Comparison of ENCODE assay signal across 28 cellular contexts in genomic region chr5:180792965-180793287, GRCh38. TPM values are rescaled to one million over a fixed set of nuclear protein-coding genes. Genes with fewer than 3 reads are reported as not detected.
DNase-seq lines count a peak whose midpoint lies in the region; ATAC-seq and TF ChIP-seq lines count a peak whose summit lies in the region.
"Had no signal": no experiment of that assay in that cellular context is flagged by ENCODE, and none has a peak within 500 bp of the region (broad histone marks: within the 10 kb centered on the region; RNA-seq: fewer than 3 reads in every experiment).

No MANE protein-coding gene starts in this region.

- peaks cover 48% of the 10 kb centered on the region for H3K36me3 Mint-ChIP-seq in activated CD4-positive, alpha-beta T cell treated with anti-CD3 and anti-CD28 coated beads for 36 hours (ENCODE audit: low read depth)
- peaks cover 66% of the 10 kb centered on the region for H3K36me3 Mint-ChIP-seq in activated CD4-positive, alpha-beta T cell treated with anti-CD3 and anti-CD28 coated beads, Interleukin-2, amount 10 ng/mL, durations not matched to agents 24 days and 14 days (ENCODE audit: low read depth)
- H3K36me3 Mint-ChIP-seq in naive thymus-derived CD4-positive, alpha-beta T cell: peaks cover 0 to 34% (median 14%) of the 10 kb centered on the region in 5 donors
- H3K36me3 Mint-ChIP-seq in progenitor cell of endocrine pancreas (ENCODE audit: insufficient read depth): peaks cover 8% of the 10 kb centered on the region

- CTCF ChIA-PET in activated CD4-positive, alpha-beta T cell treated with anti-CD3 and anti-CD28 coated beads for 36 hours (lab: Charles Lee): no interaction called here
- CTCF ChIA-PET in naive thymus-derived CD4-positive, alpha-beta T cell (lab: Charles Lee): no interaction called here

- H3K27ac ChIP-seq in naive thymus-derived CD4-positive, alpha-beta T cell (ENCODE audit: low read depth, low read length): peak overlapping the region; percentile 22
- H3K27ac ChIP-seq: 22Rv1, left lung, suprapubic skin had no signal

- H3K27ac Mint-ChIP-seq in activated CD4-positive, alpha-beta T cell treated with anti-CD3 and anti-CD28 coated beads for 36 hours: peak overlapping the region; percentile 38
- H3K27ac Mint-ChIP-seq in activated CD4-positive, alpha-beta T cell treated with anti-CD3 and anti-CD28 coated beads, Interleukin-2, amount 10 ng/mL, durations not matched to agents 24 days and 14 days: no peak overlapping the region
- peak overlapping the region; percentile 89 for H3K27ac Mint-ChIP-seq in stimulated activated naive CD8-positive, alpha-beta T cell treated with anti-CD3 and anti-CD28 coated beads, Interleukin-15, amount 100 ng/mL, for 72 hours
- peak overlapping the region in 6 of 9 donors; percentile 35 to 87 (median 56) for H3K27ac Mint-ChIP-seq in naive thymus-derived CD4-positive, alpha-beta T cell
- no peak overlapping the region for H3K27ac Mint-ChIP-seq in progenitor cell of endocrine pancreas
- H3K27ac Mint-ChIP-seq: IgD-negative memory B cell had no signal

- H3K4me3 ChIP-seq in naive thymus-derived CD4-positive, alpha-beta T cell (ENCODE audit: low read length): no peak overlapping the region
- H3K4me3 ChIP-seq: left lung, suprapubic skin had no signal

- H3K27me3 Mint-ChIP-seq in activated CD4-positive, alpha-beta T cell treated with anti-CD3 and anti-CD28 coated beads for 36 hours: no peaks in the 10 kb centered on the region
- H3K27me3 Mint-ChIP-seq in activated CD4-positive, alpha-beta T cell treated with anti-CD3 and anti-CD28 coated beads, Interleukin-2, amount 10 ng/mL, durations not matched to agents 24 days and 14 days: no peaks in the 10 kb centered on the region
- H3K27me3 Mint-ChIP-seq in stimulated activated naive CD8-positive, alpha-beta T cell treated with anti-CD3 and anti-CD28 coated beads, Interleukin-15, amount 100 ng/mL, for 72 hours: no peaks in the 10 kb centered on the region
- H3K27me3 Mint-ChIP-seq in naive thymus-derived CD4-positive, alpha-beta T cell: no peaks in the 10 kb centered on the region
- H3K27me3 Mint-ChIP-seq in progenitor cell of endocrine pancreas: no peaks in the 10 kb centered on the region
- H3K27me3 Mint-ChIP-seq: IgD-negative memory B cell had no signal

- no peaks in the 10 kb centered on the region for H3K9me3 ChIP-seq in naive thymus-derived CD4-positive, alpha-beta T cell (ENCODE audit: control insufficient read depth in 2 of 3, low read length in 3 of 3)
- H3K9me3 ChIP-seq: left lung, suprapubic skin had no signal

- peaks cover 44% of the 10 kb centered on the region for H3K4me1 Mint-ChIP-seq in activated CD4-positive, alpha-beta T cell treated with anti-CD3 and anti-CD28 coated beads for 36 hours
- peaks cover 29% of the 10 kb centered on the region for H3K4me1 Mint-ChIP-seq in activated CD4-positive, alpha-beta T cell treated with anti-CD3 and anti-CD28 coated beads, Interleukin-2, amount 10 ng/mL, durations not matched to agents 24 days and 14 days
- peaks cover 71% of the 10 kb centered on the region for H3K4me1 Mint-ChIP-seq in stimulated activated naive CD8-positive, alpha-beta T cell treated with anti-CD3 and anti-CD28 coated beads, Interleukin-15, amount 100 ng/mL, for 72 hours
- H3K4me1 Mint-ChIP-seq in naive thymus-derived CD4-positive, alpha-beta T cell: peaks cover 44 to 71% (median 61%) of the 10 kb centered on the region in 7 donors
- H3K4me1 Mint-ChIP-seq in progenitor cell of endocrine pancreas (ENCODE audit: low read depth): peaks cover 1% of the 10 kb centered on the region

- intact Hi-C loops in activated CD4-positive, alpha-beta T cell treated with anti-CD3 and anti-CD28 coated beads for 36 hours (cut with DNase I, micrococcal nuclease): no loop called here
- intact Hi-C loops in activated CD4-positive, alpha-beta T cell treated with anti-CD3 and anti-CD28 coated beads, Interleukin-2, amount 10 ng/mL, durations not matched to agents 24 days and 14 days (cut with micrococcal nuclease): no loop called here
- intact Hi-C loops in naive thymus-derived CD4-positive, alpha-beta T cell (cut with micrococcal nuclease): no loop called here

- no peak for ATAC-seq in activated CD4-positive, alpha-beta T cell treated with anti-CD3 and anti-CD28 coated beads for 36 hours
- ATAC-seq in stimulated activated naive CD8-positive, alpha-beta T cell treated with anti-CD3 and anti-CD28 coated beads, Interleukin-15, amount 100 ng/mL, for 72 hours: no peak
- no peak for ATAC-seq in stimulated activated naive CD8-positive, alpha-beta T cell treated with anti-CD3 and anti-CD28 coated beads, Interleukin-15, Interleukin-2, amounts not matched to agents 100 U/mL and 50 U/mL, for 24 hours
- no peak for ATAC-seq in naive thymus-derived CD4-positive, alpha-beta T cell
- ATAC-seq in HG02973 (IDR thresholded peaks at IDR 0.05; ENCODE audit: unreplicated experiment) (no peak), GM19397 (IDR thresholded peaks at IDR 0.05; ENCODE audit: unreplicated experiment) (no peak)
- ATAC-seq: left lung, Panc1 had no signal

- no peaks in the 10 kb centered on the region for H3K9me3 Mint-ChIP-seq in activated CD4-positive, alpha-beta T cell treated with anti-CD3 and anti-CD28 coated beads for 36 hours (ENCODE audit: low read depth)
- no peaks in the 10 kb centered on the region for H3K9me3 Mint-ChIP-seq in activated CD4-positive, alpha-beta T cell treated with anti-CD3 and anti-CD28 coated beads, Interleukin-2, amount 10 ng/mL, durations not matched to agents 24 days and 14 days
- no peaks in the 10 kb centered on the region for H3K9me3 Mint-ChIP-seq in stimulated activated naive CD8-positive, alpha-beta T cell treated with anti-CD3 and anti-CD28 coated beads, Interleukin-15, amount 100 ng/mL, for 72 hours
- H3K9me3 Mint-ChIP-seq in naive thymus-derived CD4-positive, alpha-beta T cell: no peaks in the 10 kb centered on the region
- no peaks in the 10 kb centered on the region for H3K9me3 Mint-ChIP-seq in progenitor cell of endocrine pancreas (ENCODE audit: low read depth)
- H3K9me3 Mint-ChIP-seq: CD14-positive monocyte; IgD-negative memory B cell; T-helper 2 cell treated with Interferon-gamma antibody and Interleukin-4, amounts not matched to agents 5 μg/mL and 100 μg/mL, for 36 hours had no signal

- no peak overlapping the region for H3K4me3 Mint-ChIP-seq in activated CD4-positive, alpha-beta T cell treated with anti-CD3 and anti-CD28 coated beads for 36 hours
- H3K4me3 Mint-ChIP-seq in activated CD4-positive, alpha-beta T cell treated with anti-CD3 and anti-CD28 coated beads, Interleukin-2, amount 10 ng/mL, durations not matched to agents 24 days and 14 days: no peak overlapping the region
- H3K4me3 Mint-ChIP-seq in stimulated activated naive CD8-positive, alpha-beta T cell treated with anti-CD3 and anti-CD28 coated beads, Interleukin-15, amount 100 ng/mL, for 72 hours: no peak overlapping the region
- H3K4me3 Mint-ChIP-seq in naive thymus-derived CD4-positive, alpha-beta T cell: peak overlapping the region in 2 of 10 donors; percentile 21 to 42
- no peak overlapping the region for H3K4me3 Mint-ChIP-seq in progenitor cell of endocrine pancreas (ENCODE audit: low read depth)
- H3K4me3 Mint-ChIP-seq: CD14-positive monocyte; T-helper 2 cell treated with Interferon-gamma antibody and Interleukin-4, amounts not matched to agents 5 μg/mL and 100 μg/mL, for 36 hours had no signal

- H3K4me1 ChIP-seq in naive thymus-derived CD4-positive, alpha-beta T cell (ENCODE audit: control insufficient read depth in 2 of 2, insufficient read depth in 2 of 2, low read length in 2 of 2): peaks cover 30 to 32% of the 10 kb centered on the region in 2 donors

- POLR2A ChIA-PET in activated CD4-positive, alpha-beta T cell treated with anti-CD3 and anti-CD28 coated beads for 36 hours (lab: Charles Lee): no interaction called here
- POLR2A ChIA-PET in naive thymus-derived CD4-positive, alpha-beta T cell (lab: Charles Lee): interaction anchor here (0.5 kb wide), 1 partner anchor 9 kb away, joined by 3 read pairs; no protein-coding TSS in a partner anchor

- peaks cover 5 to 62% (median 10%) of the 10 kb centered on the region in 3 experiments for H3K36me3 ChIP-seq in naive thymus-derived CD4-positive, alpha-beta T cell (ENCODE audit: control insufficient read depth in 2 of 3, insufficient read depth in 3 of 3, low read length in 3 of 3)

- no peaks in the 10 kb centered on the region for H3K27me3 ChIP-seq in naive thymus-derived CD4-positive, alpha-beta T cell (ENCODE audit: control insufficient read depth in 2 of 2, insufficient read depth in 2 of 2, low read length in 2 of 2)
- H3K27me3 ChIP-seq: left lung, suprapubic skin had no signal

- no peak for DNase-seq in activated CD4-positive, alpha-beta T cell treated with anti-CD3 and anti-CD28 coated beads for 36 hours
- no peak for DNase-seq in activated CD4-positive, alpha-beta T cell treated with anti-CD3 and anti-CD28 coated beads, Interleukin-2, amount 10 ng/mL, durations not matched to agents 24 days and 14 days
- no peak for DNase-seq in stimulated activated naive CD8-positive, alpha-beta T cell treated with anti-CD3 and anti-CD28 coated beads, Interleukin-15, amount 100 ng/mL, for 72 hours
- no peak for DNase-seq in stimulated activated naive CD8-positive, alpha-beta T cell treated with anti-CD3 and anti-CD28 coated beads, Interleukin-15, Interleukin-2, amounts not matched to agents 100 U/mL and 50 U/mL, for 24 hours
- no peak for DNase-seq in naive thymus-derived CD4-positive, alpha-beta T cell
- no peak for DNase-seq in progenitor cell of endocrine pancreas (ENCODE audit: low spot score, unreplicated experiment)
- DNase-seq: DND-41; GF-D8; hypothalamus; NCI-H1436 treated with DMSO at 0.1 percent for 48 hours; NCI-H345; occipital lobe; Right ventricle myocardium superior; stimulated activated CD4-positive, alpha-beta T cell treated with anti-CD3 and anti-CD28 coated beads, Interleukin-15, amount 100 ng/mL, for 24 hours; stimulated activated CD4-positive, alpha-beta T cell treated with anti-CD3 and anti-CD28 coated beads, Interleukin-4, amount 100 ng/mL, for 4 hours had no signal

- no peak for TF ChIP-seq CTCF in progenitor cell of endocrine pancreas (IDR thresholded peaks at IDR 0.05; ENCODE audit: unreplicated experiment)

RNA-seq across cellular contexts. Expression of gene MGAT1, which starts 9.7 kb away (rescaled TPM):
- 100 to 1,000 TPM in 1 of 2 experiments, 10 to 100 TPM in 1; 93.2 to 125 TPM for total RNA-seq in activated CD4-positive, alpha-beta T cell treated with anti-CD3 and anti-CD28 coated beads for 36 hours
- 119 and 122 TPM in 2 replicates for total RNA-seq in activated CD4-positive, alpha-beta T cell treated with anti-CD3 and anti-CD28 coated beads, Interleukin-2, amount 10 ng/mL, durations not matched to agents 24 days and 14 days
- 100 to 1,000 TPM; 101 to 206 (median 196) TPM for total RNA-seq in naive thymus-derived CD4-positive, alpha-beta T cell
- polyA plus RNA-seq in naive thymus-derived CD4-positive, alpha-beta T cell: 100 to 1,000 TPM in 1 of 2 donors, 10 to 100 TPM in 1; 98.6 to 178 TPM
- 63.8 and 66.9 TPM in 2 replicates for total RNA-seq in progenitor cell of endocrine pancreas

RNA-seq across cellular contexts. Expression of gene OR2Y1, which starts 53.1 kb away (rescaled TPM):
- total RNA-seq in activated CD4-positive, alpha-beta T cell treated with anti-CD3 and anti-CD28 coated beads for 36 hours: not detected
- not detected in 2 replicates for total RNA-seq in activated CD4-positive, alpha-beta T cell treated with anti-CD3 and anti-CD28 coated beads, Interleukin-2, amount 10 ng/mL, durations not matched to agents 24 days and 14 days
- not detected for total RNA-seq in naive thymus-derived CD4-positive, alpha-beta T cell
- not detected for polyA plus RNA-seq in naive thymus-derived CD4-positive, alpha-beta T cell
- total RNA-seq in progenitor cell of endocrine pancreas: not detected in 2 replicates
- total RNA-seq: chondrocyte, left lung, mesenteric fat pad, myocyte, occipital lobe, Right ventricle myocardium superior, suprapubic skin, ureter had no signal
- polyA plus RNA-seq: CD14-positive monocyte, IgD-negative memory B cell had no signal

Comparison
In these comparisons a context has a peak if more than half of its experiments do, and no peak if none do; other contexts are left out.
1. H3K27ac Mint-ChIP-seq: peak in activated CD4-positive, alpha-beta T cell treated with anti-CD3 and anti-CD28 coated beads for 36 hours (single experiment), stimulated activated naive CD8-positive, alpha-beta T cell treated with anti-CD3 and anti-CD28 coated beads, Interleukin-15, amount 100 ng/mL, for 72 hours (2 of 2) and naive thymus-derived CD4-positive, alpha-beta T cell (6 of 9); none in activated CD4-positive, alpha-beta T cell treated with anti-CD3 and anti-CD28 coated beads, Interleukin-2, amount 10 ng/mL, durations not matched to agents 24 days and 14 days (single experiment) and progenitor cell of endocrine pancreas (single experiment).